12 cellular contexts compared by ENCODE assay signal in genomic region chr6:44117397-44118128, GRCh38. TPM values are rescaled to one million over a fixed set of nuclear protein-coding genes. Genes with fewer than 3 reads are reported as not detected.
A peak's percentile ranks its signal among the peaks of the same experiment; 100 is the strongest.
DNase-seq lines count a peak whose midpoint lies in the region; ATAC-seq, FAIRE-seq and TF ChIP-seq lines count a peak whose summit lies in the region.
"Had no signal": no experiment of that assay in that cellular context is flagged by ENCODE, and none has a peak within 500 bp of the region (broad histone marks: within the 10 kb centered on the region; RNA-seq: fewer than 3 reads in every experiment).

No MANE protein-coding gene starts in this region.

- H3K27ac ChIP-seq in SK-N-SH (ENCODE audit: low read depth in 2 of 2, low read length in 1 of 2): peak overlapping the region in 1 of 2 experiments; percentile 77; a peak in 3 of 4 replicates
- H3K27ac ChIP-seq in ascending aorta: peak overlapping the region; percentile 54 to 56
- peak overlapping the region in 2 of 3 donors; percentile 13 to 53 for H3K27ac ChIP-seq in right lobe of liver
- H3K27ac ChIP-seq in right atrium auricular region: no peak overlapping the region
- H3K27ac ChIP-seq: spleen had no signal

- H3K27me3 ChIP-seq in SK-N-SH (ENCODE audit: insufficient read depth): no peaks in the 10 kb centered on the region
- no peaks in the 10 kb centered on the region for H3K27me3 ChIP-seq in ascending aorta
- no peaks in the 10 kb centered on the region for H3K27me3 ChIP-seq in right lobe of liver
- no peaks in the 10 kb centered on the region for H3K27me3 ChIP-seq in right atrium auricular region
- H3K27me3 ChIP-seq: spleen had no signal

- POLR2A ChIA-PET in SK-N-SH (lab: Yijun Ruan, JAX): interaction anchor here (1.3 kb wide), 1 partner anchor 129 kb away, joined by 5 read pairs; the partner anchor contains the start of gene HSP90AB1

- H3K9ac ChIP-seq in SK-N-SH: no peak overlapping the region

- CTCF ChIA-PET in SK-N-SH (lab: Yijun Ruan, JAX): interaction anchor here (0.8 to 12.1 kb wide), 9 partner anchors 17 to 187 kb away, joined by 3 to 103 read pairs (median 4); no protein-coding TSS in a partner anchor

- DNase-seq in SK-N-SH (no peak), ascending aorta (ENCODE audit: low spot score in 2 of 2) (no peak), right lobe of liver (no peak), urothelium cell line (ENCODE audit: low spot score) (peak; percentile 67), right atrium auricular region (ENCODE audit: low spot score) (no peak), pons (ENCODE audit: low spot score) (no peak)
- DNase-seq: activated CD4-positive, alpha-beta T cell treated with anti-CD3 and anti-CD28 coated beads, Interleukin-2, amount 50 U/mL, for 48 hours; activated naive CD4-positive, alpha-beta T cell treated with Interleukin-2 at 50 U/mL for 16 hours; NCI-H524 treated with DMSO at 0.1 percent for 48 hours; spleen had no signal

- no peaks in the 10 kb centered on the region for H3K9me2 ChIP-seq in SK-N-SH

- WGBS in SK-N-SH (ENCODE audit: low lambda C conversion rate): 86% methylated on average over 6 of the region's 6 CpGs
- WGBS in right lobe of liver (ENCODE audit: insufficient coverage, low coverage, low lambda C conversion rate, missing lambda C conversion rate): 20% methylated on average over 6 of the region's 6 CpGs

- no peak overlapping the region for H3K4me3 ChIP-seq in SK-N-SH (ENCODE audit: low read depth in 2 of 2, low read length in 1 of 2)
- H3K4me3 ChIP-seq in ascending aorta: no peak overlapping the region
- no peak overlapping the region for H3K4me3 ChIP-seq in right lobe of liver
- no peak overlapping the region for H3K4me3 ChIP-seq in right atrium auricular region
- H3K4me3 ChIP-seq: spleen had no signal

- ATAC-seq in SK-N-SH treated with all-trans-retinoic acid at 6 μM for 48 hours: no peak
- peak; percentile 18 to 69 (median 46) for ATAC-seq in right lobe of liver
- no peak for ATAC-seq in GM21528 (IDR thresholded peaks at IDR 0.05; ENCODE audit: low FRiP score, unreplicated experiment)

- no peaks in the 10 kb centered on the region for H3K9me3 ChIP-seq in SK-N-SH
- no peaks in the 10 kb centered on the region for H3K9me3 ChIP-seq in ascending aorta
- no peaks in the 10 kb centered on the region for H3K9me3 ChIP-seq in right lobe of liver
- H3K9me3 ChIP-seq in right atrium auricular region: no peaks in the 10 kb centered on the region
- H3K9me3 ChIP-seq: spleen had no signal

- no peak overlapping the region for H2AFZ ChIP-seq in SK-N-SH (ENCODE audit: low read depth)

- TF ChIP-seq RAD21 in SK-N-SH (IDR thresholded peaks at IDR 0.05; ENCODE audit: low read length): no peak

- no peak for TF ChIP-seq POLR2A in right lobe of liver (IDR thresholded peaks at IDR 0.05)

- peaks cover 32% of the 10 kb centered on the region for H4K20me1 ChIP-seq in SK-N-SH (ENCODE audit: insufficient read depth)

- intact Hi-C loops in ascending aorta (cut with DNase I) (no loop called here), right lobe of liver (cut with DNase I) (no loop called here)

- H3K4me1 ChIP-seq in SK-N-SH (ENCODE audit: control insufficient read depth in 1 of 2, insufficient read depth in 2 of 2, low read depth in 1 of 2, low read length in 1 of 2) (peaks cover 20 to 38% of the 10 kb centered on the region in 2 experiments; a peak in 2 of 4 replicates), ascending aorta (peaks cover 14 to 36% of the 10 kb centered on the region in 2 donors), right lobe of liver (peaks cover 0 to 55% (median 26%) of the 10 kb centered on the region in 4 donors), right atrium auricular region (peaks cover 0 to 61% of the 10 kb centered on the region in 2 donors)

- peaks cover 7% of the 10 kb centered on the region for H3F3A ChIP-seq in SK-N-SH (replicated peaks; ENCODE audit: insufficient read depth)

- FAIRE-seq in urothelium cell line (lab: Jason Lieb, UNC): no peak

- TF ChIP-seq CTCF in SK-N-SH (IDR thresholded peaks at IDR 0.05) (no peak), ascending aorta (IDR thresholded peaks at IDR 0.05) (no peak), right lobe of liver (IDR thresholded peaks at IDR 0.05) (no peak), right atrium auricular region (IDR thresholded peaks at IDR 0.05) (no peak)

- H3K36me3 ChIP-seq in SK-N-SH (replicated peaks in 1 of 2; ENCODE audit: control insufficient read depth in 1 of 2, insufficient read depth in 2 of 2, low read length in 1 of 2) (peaks cover 7 to 15% of the 10 kb centered on the region in 2 experiments), ascending aorta (peaks cover 19 to 21% of the 10 kb centered on the region in 2 donors), right lobe of liver (peaks cover 0 to 10% (median 2%) of the 10 kb centered on the region in 4 donors), right atrium auricular region (peaks cover 20% of the 10 kb centered on the region)

- peaks cover 84% of the 10 kb centered on the region for H3K79me2 ChIP-seq in SK-N-SH (ENCODE audit: insufficient read depth)

- TF ChIP-seq EP300 in SK-N-SH (IDR thresholded peaks at IDR 0.05; ENCODE audit: borderline replicate concordance in 1 of 2, low read depth in 1 of 2, low read length in 1 of 2): no peak

- H3K4me2 ChIP-seq in SK-N-SH: peak overlapping the region; percentile 66

TF ChIP-seq in SK-N-SH, 30 proteins besides CTCF, POLR2A, EP300 and RAD21:
- no peak for TF ChIP-seq SMC3 (IDR thresholded peaks at IDR 0.05; ENCODE audit: low read depth, low read length)
- TF ChIP-seq MXI1 (IDR thresholded peaks at IDR 0.05; ENCODE audit: low read depth, low read length): no peak
- no peak for TF ChIP-seq YY1 (IDR thresholded peaks at IDR 0.05; ENCODE audit: low read depth)
- no peak for TF ChIP-seq USF2 (IDR thresholded peaks at IDR 0.05; ENCODE audit: borderline replicate concordance, low read depth, low read length)
TF ChIP-seq in SK-N-SH: peak in this region for 0.

TF ChIP-seq in SK-N-SH treated with all-trans-retinoic acid at 6 μM for 48 hours, 23 proteins besides CTCF, POLR2A, EP300 and RAD21:
- no peak for TF ChIP-seq PPARA (CRISPR knock-in tag; IDR thresholded peaks at IDR 0.05; ENCODE audit: borderline replicate concordance)
- TF ChIP-seq ZNF565 (CRISPR knock-in tag; conservative IDR thresholded peaks at IDR 0.05; ENCODE audit: low read depth): no peak

RNA-seq across cellular contexts. Expression of gene MRPL14, which starts 9.7 kb away (rescaled TPM):
- polyA plus RNA-seq in SK-N-SH (2012; rRNA removed): 92.4 and 97.0 TPM in 2 replicates
- polyA plus RNA-seq in SK-N-SH (2012; cell fraction: cytosol; rRNA removed): 72.1 and 86.3 TPM in 2 replicates
- polyA plus RNA-seq in SK-N-SH (2012; cell fraction: nucleus; rRNA removed): 39.4 and 45.0 TPM in 2 replicates
- total RNA-seq in ascending aorta: 61.8 TPM
- total RNA-seq in right lobe of liver: 10 to 100 TPM; 26.5 to 70.0 (median 35.4) TPM
- 10 to 100 TPM; 44.1 to 45.9 TPM for total RNA-seq in right atrium auricular region

RNA-seq across cellular contexts. Expression of gene TMEM63B, which starts 9.8 kb away (rescaled TPM):
- 52.7 and 63.2 TPM in 2 replicates for polyA plus RNA-seq in SK-N-SH (2012; rRNA removed)
- 26.9 and 37.6 TPM in 2 replicates for polyA plus RNA-seq in SK-N-SH (2012; cell fraction: cytosol; rRNA removed)
- polyA plus RNA-seq in SK-N-SH (2012; cell fraction: nucleus; rRNA removed): 97.6 and 129 TPM in 2 replicates
- total RNA-seq in ascending aorta (9.6 TPM), right lobe of liver (10 to 100 TPM; 30.6 to 41.0 (median 36.8) TPM), right atrium auricular region (10 to 100 TPM; 29.2 to 37.1 TPM)

RNA-seq across cellular contexts. Expression of gene CAPN11, which starts 41.1 kb away (rescaled TPM):
- not detected in 2 replicates for polyA plus RNA-seq in SK-N-SH (2012; rRNA removed)
- polyA plus RNA-seq in SK-N-SH (2012; cell fraction: cytosol; rRNA removed): 0.01 TPM in 1 of 2 replicates, not detected in the other
- polyA plus RNA-seq in SK-N-SH (2012; cell fraction: nucleus; rRNA removed): 0.04 TPM in 1 of 2 replicates, not detected in the other
- total RNA-seq in ascending aorta: 0.43 TPM
- under 1 TPM in 2 of 6 experiments, not detected in 4; 0.22 to 0.31 TPM for total RNA-seq in right lobe of liver
- total RNA-seq in right atrium auricular region: under 1 TPM; 0.16 to 0.44 TPM

Comparison
In these comparisons a context has a peak if more than half of its experiments do, and no peak if none do; other contexts are left out.
1. H3K27ac ChIP-seq: peak in ascending aorta (2 of 2) and right lobe of liver (2 of 3); none in right atrium auricular region (0 of 2).
2. ATAC-seq: peak in right lobe of liver (4 of 4); none in SK-N-SH treated with all-trans-retinoic acid at 6 μM for 48 hours (single experiment) and GM21528 (single experiment).